In genomic region chr20:407953-408842, GRCh38 we compare ENCODE assay signal across 1 cellular context.
TF ChIP-seq lines count a peak whose summit lies in the region.

Gene RBCK1, plus strand, starts transcription at chr20:408299. Its CDS starts 459 bp downstream, at chr20:408758.

TF ChIP-seq in HepG2, 621 proteins besides CTCF, POLR2A, EP300 and RAD21 (continued from another document and continues in another):
- TF ChIP-seq BCL3 (CRISPR knock-in tag; IDR thresholded peaks at IDR 0.05): peak; percentile 94
- TF ChIP-seq ARID5B (CRISPR knock-in tag; IDR thresholded peaks at IDR 0.05): peak; percentile 27
- TF ChIP-seq HMG20A (CRISPR knock-in tag; IDR thresholded peaks at IDR 0.05; ENCODE audit: borderline replicate concordance): no peak; the same call in 1 of the 2 replicates
- TF ChIP-seq HMGXB3 (CRISPR knock-in tag; IDR thresholded peaks at IDR 0.05; ENCODE audit: borderline replicate concordance): no peak
- TF ChIP-seq RAD51 (IDR thresholded peaks at IDR 0.05; ENCODE audit: borderline replicate concordance): no peak
- TF ChIP-seq ZNF609 (CRISPR knock-in tag; IDR thresholded peaks at IDR 0.05; ENCODE audit: borderline replicate concordance): no peak
- TF ChIP-seq ZBTB10 (CRISPR knock-in tag; IDR thresholded peaks at IDR 0.05; ENCODE audit: borderline replicate concordance): peak; percentile 36; the same call in 1 of the 2 replicates
- no peak; the same call in 1 of the 2 replicates for TF ChIP-seq SSRP1 (CRISPR knock-in tag; IDR thresholded peaks at IDR 0.05)
- 0 out of 2 replicates have a peak, but pooled peaks have one; percentile 34 for TF ChIP-seq ZNF639 (CRISPR knock-in tag; conservative IDR thresholded peaks at IDR 0.05)
- TF ChIP-seq GABPA (IDR thresholded peaks at IDR 0.05; ENCODE audit: low read depth, low read length): peak; percentile 72
- TF ChIP-seq GABPA (CRISPR knock-in tag; IDR thresholded peaks at IDR 0.05; ENCODE audit: low read depth): peak; percentile 91
- peak; percentile 58 for TF ChIP-seq ZNF263 (CRISPR knock-in tag; IDR thresholded peaks at IDR 0.05)
- no peak for TF ChIP-seq SKI (IDR thresholded peaks at IDR 0.05; ENCODE audit: partially characterized antibody)
- no peak for TF ChIP-seq SP140L (CRISPR knock-in tag; IDR thresholded peaks at IDR 0.05; ENCODE audit: borderline replicate concordance)
- TF ChIP-seq HOMEZ (CRISPR knock-in tag; IDR thresholded peaks at IDR 0.05; ENCODE audit: low read depth): no peak; the same call in 1 of the 2 replicates
- TF ChIP-seq CREB1 (IDR thresholded peaks at IDR 0.05): no peak
- no peak for TF ChIP-seq CREB1 (CRISPR knock-in tag; IDR thresholded peaks at IDR 0.05)
- no peak; the same call in 1 of the 2 replicates for TF ChIP-seq TOE1 (CRISPR knock-in tag; IDR thresholded peaks at IDR 0.05)
- peak; percentile 70; the same call in 1 of the 2 replicates for TF ChIP-seq SALL1 (CRISPR knock-in tag; IDR thresholded peaks at IDR 0.05)
- peak; percentile 99 for TF ChIP-seq KDM5B (CRISPR knock-in tag; IDR thresholded peaks at IDR 0.05; ENCODE audit: borderline replicate concordance)
- TF ChIP-seq RFXAP (CRISPR knock-in tag; IDR thresholded peaks at IDR 0.05; ENCODE audit: borderline replicate concordance): 0 out of 2 replicates have a peak, but pooled peaks have one; percentile 26
- 0 out of 2 replicates have a peak, but pooled peaks have one; percentile 22 for TF ChIP-seq ZNF414 (CRISPR knock-in tag; IDR thresholded peaks at IDR 0.05)
- no peak for TF ChIP-seq SETDB1 (CRISPR knock-in tag; IDR thresholded peaks at IDR 0.05; ENCODE audit: borderline replicate concordance)
- TF ChIP-seq THYN1 (CRISPR knock-in tag; IDR thresholded peaks at IDR 0.05; ENCODE audit: borderline replicate concordance, low read depth): no peak
- TF ChIP-seq SP5 (CRISPR knock-in tag; IDR thresholded peaks at IDR 0.05; ENCODE audit: borderline replicate concordance, low read depth): peak; percentile 70
- no peak; the same call in 1 of the 2 replicates for TF ChIP-seq ZFP36L1 (CRISPR knock-in tag; IDR thresholded peaks at IDR 0.05)
- 0 out of 2 replicates have a peak, but pooled peaks have one; percentile 33 for TF ChIP-seq ZMYM4 (CRISPR knock-in tag; IDR thresholded peaks at IDR 0.05)
- peak; percentile 84 for TF ChIP-seq ZNF589 (CRISPR knock-in tag; conservative IDR thresholded peaks at IDR 0.05)
